1 cellular context compared by ENCODE assay signal in genomic region chr6:31739639-31740396, GRCh38.
TF ChIP-seq lines count a peak whose summit lies in the region.

Gene MSH5, plus strand, starts transcription at chr6:31740005. Its CDS starts 462 bp downstream, at chr6:31740467.

TF ChIP-seq in K562, 482 proteins besides CTCF, POLR2A, EP300 and RAD21 (continued from another document and continues in another):
- TF ChIP-seq THRB (CRISPR knock-in tag; conservative IDR thresholded peaks at IDR 0.05) = peak; percentile 64; the same call in 1 of the 2 replicates
- TF ChIP-seq CBFA2T2 (conservative IDR thresholded peaks at IDR 0.05) = no peak
- peak; percentile 96 for TF ChIP-seq CHD1 (IDR thresholded peaks at IDR 0.05; ENCODE audit: low read length)
- peak; percentile 54 for TF ChIP-seq GMEB1 (CRISPR knock-in tag; IDR thresholded peaks at IDR 0.05)
- TF ChIP-seq MYC (IDR thresholded peaks at IDR 0.05; ENCODE audit: low read depth, low read length) = peak; percentile 99
- peak; percentile 98 for TF ChIP-seq MYC (CRISPR knock-in tag; IDR thresholded peaks at IDR 0.05; ENCODE audit: borderline replicate concordance, low read depth)
- 0 out of 2 replicates have a peak, but pooled peaks have one; percentile 0 for TF ChIP-seq PTBP1 (IDR thresholded peaks at IDR 0.05; ENCODE audit: low read depth, low read length)
- no peak for TF ChIP-seq TFAM (CRISPR knock-in tag; conservative IDR thresholded peaks at IDR 0.05)
- TF ChIP-seq MEF2D (tag; conservative IDR thresholded peaks at IDR 0.05; ENCODE audit: low read depth) = peak; percentile 55; the same call in 1 of the 2 replicates
- no peak for TF ChIP-seq RFX1 (IDR thresholded peaks at IDR 0.05)
- TF ChIP-seq CLOCK (CRISPR knock-in tag; IDR thresholded peaks at IDR 0.05; ENCODE audit: borderline replicate concordance) = peak; percentile 72; the same call in 1 of the 2 replicates
- TF ChIP-seq TGIF2 (CRISPR knock-in tag; IDR thresholded peaks at IDR 0.05) = no peak
- TF ChIP-seq ATF1 (CRISPR knock-in tag; IDR thresholded peaks at IDR 0.05) = no peak
- peak; percentile 94 for TF ChIP-seq ATF1 (tag; IDR thresholded peaks at IDR 0.05)
- no peak; the same call in 1 of the 2 replicates for TF ChIP-seq POLR2AphosphoS2 (IDR thresholded peaks at IDR 0.05; ENCODE audit: low read length)
- TF ChIP-seq GTF3C2 (IDR thresholded peaks at IDR 0.05; ENCODE audit: borderline replicate concordance, extremely low read depth, insufficient read length) = no peak
- TF ChIP-seq MGA (IDR thresholded peaks at IDR 0.05) = no peak
- peak; percentile 86 for TF ChIP-seq KLF6 (CRISPR knock-in tag; IDR thresholded peaks at IDR 0.05; ENCODE audit: borderline replicate concordance)
- no peak for TF ChIP-seq FOXA1 (IDR thresholded peaks at IDR 0.05; ENCODE audit: borderline replicate concordance)
- no peak for TF ChIP-seq TAL1 (IDR thresholded peaks at IDR 0.05)
- no peak for TF ChIP-seq LCOR (CRISPR knock-in tag; IDR thresholded peaks at IDR 0.05)
- TF ChIP-seq BRD4 (IDR thresholded peaks at IDR 0.05) = peak; percentile 91
- peak; percentile 86; the same call in 1 of the 2 replicates for TF ChIP-seq LARP7 (IDR thresholded peaks at IDR 0.05)
- no peak for TF ChIP-seq TSHZ1 (CRISPR knock-in tag; IDR thresholded peaks at IDR 0.05)
- no peak for TF ChIP-seq CBX2 (IDR thresholded peaks at IDR 0.05; ENCODE audit: insufficient read depth, low read length, poor library complexity, severe bottlenecking)
- no peak for TF ChIP-seq NFXL1 (CRISPR knock-in tag; IDR thresholded peaks at IDR 0.05)
- no peak for TF ChIP-seq CGGBP1 (CRISPR knock-in tag; IDR thresholded peaks at IDR 0.05)
- no peak for TF ChIP-seq ZEB2 (IDR thresholded peaks at IDR 0.05)
- TF ChIP-seq BRF2 (IDR thresholded peaks at IDR 0.05; ENCODE audit: borderline replicate concordance, insufficient read depth, insufficient read length) = no peak
- TF ChIP-seq RBM15 (IDR thresholded peaks at IDR 0.05; ENCODE audit: insufficient read depth, low read length) = no peak
- no peak for TF ChIP-seq GATAD2A (IDR thresholded peaks at IDR 0.05)
- TF ChIP-seq HOXB6 (CRISPR knock-in tag; IDR thresholded peaks at IDR 0.05; ENCODE audit: borderline replicate concordance) = peak; percentile 69; the same call in 1 of the 2 replicates
